ENCODE assay signal across 21 cellular contexts in genomic region chr17:55149485-55149884, GRCh38.
"Had no signal": no experiment of that assay in that cellular context is flagged by ENCODE, and none has a peak within 500 bp of the region (broad histone marks: within the 10 kb centered on the region; RNA-seq: fewer than 3 reads in every experiment).

No MANE protein-coding gene starts in this region.

- H3K4me3 ChIP-seq: PC-9, SK-N-MC had no signal

- ATAC-seq: activated CD8-positive, alpha-beta memory T cell treated with anti-CD3 and anti-CD28 coated beads, Interleukin-2, amount 10 ng/mL, durations not matched to agents 7 days and 5 days; T-cell had no signal

- DNase-seq: activated B cell treated with CpG ODN at 0.5 μM for 24 hours; activated CD4-positive, alpha-beta T cell treated with anti-CD3 and anti-CD28 coated beads for 1 hour; activated CD4-positive, alpha-beta T cell treated with anti-CD3 and anti-CD28 coated beads, Interleukin-2, amount 10 ng/mL, durations not matched to agents 24 days and 14 days; activated CD4-positive, alpha-beta T cell treated with anti-CD3 and anti-CD28 coated beads, Interleukin-2, amount 50 U/mL, for 48 hours; activated CD8-positive, alpha-beta memory T cell treated with anti-CD3 and anti-CD28 coated beads, Interleukin-2, amount 10 ng/mL, durations not matched to agents 7 days and 5 days; activated effector memory CD4-positive, alpha-beta T cell treated with Interleukin-2 at 50 U/mL for 16 hours; activated naive CD4-positive, alpha-beta T cell; activated T-cell treated with anti-CD3 and anti-CD28 coated beads, Interleukin-2, amount 50 U/mL, for 24 hours; aorta; central memory CD4-positive, alpha-beta T cell; NCI-H1105; NCI-H1436; NCI-H187 treated with DMSO at 0.1 percent for 48 hours; NCI-H2107; NCI-H345; NCI-H524; PC-9; T-cell; T-helper 2 cell; T1000 had no signal
